In genomic region chr4:100907465-100908454, GRCh38 we compare ENCODE assay signal across 10 cellular contexts.
DNase-seq lines count a peak whose midpoint lies in the region; ATAC-seq and TF ChIP-seq lines count a peak whose summit lies in the region.
"Had no signal": no experiment of that assay in that cellular context is flagged by ENCODE, and none has a peak within 500 bp of the region (broad histone marks: within the 10 kb centered on the region; RNA-seq: fewer than 3 reads in every experiment).

No MANE protein-coding gene starts in this region.

- H3K4me3 ChIP-seq in dorsolateral prefrontal cortex, result no peak overlapping the region
- H3K4me3 ChIP-seq: lung had no signal

- intact Hi-C loops in dorsolateral prefrontal cortex (cut with DNase I), result no loop called here

- H3K27ac ChIP-seq in dorsolateral prefrontal cortex, result no peak overlapping the region

- H3K9me3 Mint-ChIP-seq in neural crest cell, result peaks cover 7% of the 10 kb centered on the region
- peaks cover 0 to 5% (median 0%) of the 10 kb centered on the region in 6 donors for H3K9me3 Mint-ChIP-seq in immature natural killer cell

- H3K36me3 Mint-ChIP-seq in neural crest cell (ENCODE audit: low read depth), result peaks cover 5% of the 10 kb centered on the region
- no peaks in the 10 kb centered on the region for H3K36me3 Mint-ChIP-seq in immature natural killer cell

- TF ChIP-seq CTCF in dorsolateral prefrontal cortex (IDR thresholded peaks at IDR 0.05 in 54 of 56, conservative IDR thresholded peaks at IDR 0.05 in 2 of 56; ENCODE audit: low read depth in 1 of 56, partially characterized antibody in 56 of 56) (peak in 53 of 56 donors; percentile 7 to 70 (median 43)), neural crest cell (conservative IDR thresholded peaks at IDR 0.05) (peak; percentile 60)

- H3K4me3 Mint-ChIP-seq in neural crest cell (no peak overlapping the region), immature natural killer cell (no peak overlapping the region)

- no peak overlapping the region for H3K27ac Mint-ChIP-seq in neural crest cell (ENCODE audit: unreplicated experiment)
- H3K27ac Mint-ChIP-seq in immature natural killer cell, result no peak overlapping the region

- H3K27me3 ChIP-seq in dorsolateral prefrontal cortex, result no peaks in the 10 kb centered on the region

- DNase-seq in ELF-1 (ENCODE audit: low read depth, low spot score) (peak; percentile 2), M059J (ENCODE audit: low read depth) (peak; percentile 4), dorsolateral prefrontal cortex (no peak), neural crest cell (ENCODE audit: low read depth, low spot score) (no peak), immature natural killer cell (no peak)
- DNase-seq in stimulated activated naive CD4-positive, alpha-beta T cell (lab: John Stamatoyannopoulos, UW), result no peak
- no peak for DNase-seq in NK-92 treated with Interleukin-12 subunit alpha and Interleukin-12 subunit beta, amount 100 ng/mL, for 24 hours (lab: John Stamatoyannopoulos, UW)
- DNase-seq: activated naive CD4-positive, alpha-beta T cell treated with Interleukin-2 at 50 U/mL for 16 hours had no signal

- H3K27me3 Mint-ChIP-seq in neural crest cell (ENCODE audit: low read depth) (no peaks in the 10 kb centered on the region), immature natural killer cell (ENCODE audit: low read depth in 3 of 3) (peaks cover 0 to 11% (median 1%) of the 10 kb centered on the region in 3 donors)

- ATAC-seq in GM19328 (IDR thresholded peaks at IDR 0.05; ENCODE audit: unreplicated experiment), result no peak

- H3K4me1 Mint-ChIP-seq in neural crest cell (no peaks in the 10 kb centered on the region), immature natural killer cell (no peaks in the 10 kb centered on the region)

Comparison
In these comparisons a context has a peak if more than half of its experiments do, and no peak if none do; other contexts are left out.
1. DNase-seq: peak in ELF-1 (single experiment) and M059J (single experiment); none in dorsolateral prefrontal cortex (0 of 10), neural crest cell (single experiment), stimulated activated naive CD4-positive, alpha-beta T cell (0 of 6), immature natural killer cell (0 of 3) and NK-92 treated with Interleukin-12 subunit alpha and Interleukin-12 subunit beta, amount 100 ng/mL, for 24 hours (single experiment).